ENCODE assay signal across 8 cellular contexts in genomic region chr5:181207214-181207959, GRCh38. TPM values are rescaled to one million over a fixed set of nuclear protein-coding genes. Genes with fewer than 3 reads are reported as not detected.
DNase-seq lines count a peak whose midpoint lies in the region; ATAC-seq and TF ChIP-seq lines count a peak whose summit lies in the region.

No MANE protein-coding gene starts in this region.

- H3K27ac ChIP-seq in HUES48 (ENCODE audit: low read depth, low read length), result peak overlapping the region; percentile 35
- H3K27ac ChIP-seq in esophagus squamous epithelium, result peak overlapping the region; percentile 50 to 91 (median 90)
- peak overlapping the region; percentile 12 for H3K27ac ChIP-seq in neural cell (ENCODE audit: low read length)
- H3K27ac ChIP-seq in thoracic aorta, result peak overlapping the region; percentile 89

- H3K4me3 ChIP-seq in HUES48 (ENCODE audit: low read depth, low read length) (peak overlapping the region; percentile 97), esophagus squamous epithelium (peak overlapping the region; percentile 53 to 87 (median 84)), neural cell (ENCODE audit: low read length) (peak overlapping the region; percentile 77), thoracic aorta (peak overlapping the region; percentile 89)

- H3F3A ChIP-seq in neural cell (ENCODE audit: insufficient read depth, low read length, poor library complexity, severe bottlenecking), result peaks cover 6% of the 10 kb centered on the region

- H3K4me2 ChIP-seq in neural cell (ENCODE audit: low read length), result no peak overlapping the region

- no peaks in the 10 kb centered on the region for H4K20me1 ChIP-seq in neural cell (ENCODE audit: insufficient read depth)

- H3K27me3 ChIP-seq in HUES48 (ENCODE audit: control insufficient read depth, insufficient read depth, low read length), result peaks cover 40% of the 10 kb centered on the region
- H3K27me3 ChIP-seq in esophagus squamous epithelium, result no peaks in the 10 kb centered on the region
- peaks cover 37% of the 10 kb centered on the region for H3K27me3 ChIP-seq in neural cell (ENCODE audit: insufficient read depth, low read depth, low read length)
- no peaks in the 10 kb centered on the region for H3K27me3 ChIP-seq in thoracic aorta (replicated peaks; ENCODE audit: insufficient read depth)

- TF ChIP-seq RAD21 in neural cell (conservative IDR thresholded peaks at IDR 0.05), result no peak

- TF ChIP-seq CTCF in esophagus squamous epithelium (IDR thresholded peaks at IDR 0.05) (no peak), neural cell (IDR thresholded peaks at IDR 0.05; ENCODE audit: poor library complexity, severe bottlenecking) (no peak), thoracic aorta (IDR thresholded peaks at IDR 0.05) (no peak)

- H3K9me2 ChIP-seq in neural cell (ENCODE audit: insufficient read depth, low read length), result no peaks in the 10 kb centered on the region

- H3K4me1 ChIP-seq in HUES48 (ENCODE audit: control insufficient read depth, insufficient read depth, low read length), result no peaks in the 10 kb centered on the region
- H3K4me1 ChIP-seq in esophagus squamous epithelium, result peaks cover 13 to 60% (median 32%) of the 10 kb centered on the region in 3 donors
- H3K4me1 ChIP-seq in thoracic aorta (ENCODE audit: control insufficient read depth in 1 of 2, low read depth in 2 of 2), result peaks cover 18 to 27% of the 10 kb centered on the region in 2 donors

- TF ChIP-seq POLR2A in esophagus squamous epithelium (IDR thresholded peaks at IDR 0.05), result peak in 1 of 4 donors; percentile 9

- peak; percentile 70 to 71 for DNase-seq in activated CD8-positive, alpha-beta memory T cell treated with anti-CD3 and anti-CD28 coated beads for 4 hours (ENCODE audit: low read depth in 2 of 2)
- DNase-seq in esophagus squamous epithelium (lab: John Stamatoyannopoulos, UW), result no peak
- no peak for DNase-seq in thoracic aorta (ENCODE audit: low spot score)
- no peak for DNase-seq in effector CD8-positive, alpha-beta T cell (lab: John Stamatoyannopoulos, UW)
- no peak for DNase-seq in NCI-H446 (lab: John Stamatoyannopoulos, UW)

- H3K36me3 ChIP-seq in HUES48 (ENCODE audit: control insufficient read depth, insufficient read depth, low read length) (no peaks in the 10 kb centered on the region), esophagus squamous epithelium (no peaks in the 10 kb centered on the region), neural cell (ENCODE audit: insufficient read depth, low read length) (no peaks in the 10 kb centered on the region), thoracic aorta (no peaks in the 10 kb centered on the region)

- ATAC-seq in GM18517 (IDR thresholded peaks at IDR 0.05; ENCODE audit: unreplicated experiment), result peak; percentile 37
- ATAC-seq in thoracic aorta (ENCODE audit: insufficient number of reproducible peaks, low FRiP score, low read depth), result peak; percentile 40

- intact Hi-C loops in esophagus squamous epithelium (cut with DNase I), result no loop called here

- no peaks in the 10 kb centered on the region for H3K79me2 ChIP-seq in neural cell (replicated peaks; ENCODE audit: insufficient read depth, low read length)

- no peaks in the 10 kb centered on the region for H3K9me3 ChIP-seq in HUES48 (ENCODE audit: control insufficient read depth, insufficient read depth, low read length)
- H3K9me3 ChIP-seq in esophagus squamous epithelium, result no peaks in the 10 kb centered on the region
- H3K9me3 ChIP-seq in neural cell (ENCODE audit: low read length), result no peaks in the 10 kb centered on the region
- no peaks in the 10 kb centered on the region for H3K9me3 ChIP-seq in thoracic aorta

- WGBS in esophagus squamous epithelium, 2 donors, result 1 to 2% methylated on average over 33 to 36 of the region's 36 CpGs

- peak overlapping the region; percentile 43 for H3K9ac ChIP-seq in HUES48 (ENCODE audit: low read depth, low read length)
- H3K9ac ChIP-seq in neural cell (ENCODE audit: low read length), result peak overlapping the region; percentile 11

- no peak overlapping the region for H2AFZ ChIP-seq in neural cell (ENCODE audit: low read depth, low read length)

- no peak for TF ChIP-seq EP300 in neural cell (conservative IDR thresholded peaks at IDR 0.05; ENCODE audit: poor library complexity, severe bottlenecking)

TF ChIP-seq in neural cell, 6 proteins besides CTCF, POLR2A, EP300 and RAD21:
- TF ChIP-seq TAF1 (IDR thresholded peaks at IDR 0.05; ENCODE audit: low read depth), result no peak
- TF ChIP-seq MXI1 (conservative IDR thresholded peaks at IDR 0.05; ENCODE audit: poor library complexity, severe bottlenecking), result peak; percentile 6

RNA-seq across cellular contexts. Expression of gene TRIM7, which starts 2.4 kb away (rescaled TPM):
- total RNA-seq in esophagus squamous epithelium (10 to 100 TPM; 44.8 to 80.6 (median 54.5) TPM), thoracic aorta (10 to 100 TPM; 11.4 to 14.7 TPM)
- polyA plus RNA-seq in neural cell, result 1.4 and 2.1 TPM in 2 replicates
- polyA minus RNA-seq in neural cell, result 0.93 TPM in 1 of 2 replicates, not detected in the other

RNA-seq across cellular contexts. Expression of gene TRIM41, which starts 15.7 kb away (rescaled TPM):
- total RNA-seq in esophagus squamous epithelium (10 to 100 TPM; 12.0 to 22.1 (median 13.8) TPM), thoracic aorta (10 to 100 TPM; 12.2 to 12.4 TPM)
- polyA plus RNA-seq in neural cell, result 32.1 and 37.7 TPM in 2 replicates
- 25.5 and 33.1 TPM in 2 replicates for polyA minus RNA-seq in neural cell

RNA-seq across cellular contexts. Expression of gene RACK1, which starts 36.3 kb away (rescaled TPM):
- 1,000 to 10,000 TPM; 1,705 to 2,735 (median 2,064) TPM for total RNA-seq in esophagus squamous epithelium
- 2,178 and 2,281 TPM in 2 replicates for polyA plus RNA-seq in neural cell
- polyA minus RNA-seq in neural cell, result 1,575 and 1,611 TPM in 2 replicates
- total RNA-seq in thoracic aorta, result 1,000 to 10,000 TPM; 1,534 to 1,629 TPM

RNA-seq across cellular contexts. Expression of gene TRIM52, which starts 53.6 kb away (rescaled TPM):
- total RNA-seq in esophagus squamous epithelium, result 10 to 100 TPM in 1 of 4 donors, 1 to 10 TPM in 3; 2.0 to 11.1 (median 3.3) TPM
- polyA plus RNA-seq in neural cell, result 42.0 and 47.7 TPM in 2 replicates
- 20.0 and 21.6 TPM in 2 replicates for polyA minus RNA-seq in neural cell
- 10 to 100 TPM; 13.1 to 15.9 TPM for total RNA-seq in thoracic aorta

Comparison
In these comparisons a context has a peak if more than half of its experiments do, and no peak if none do; other contexts are left out.
1. H3K27ac ChIP-seq: peak in every context shown above with its lines; median percentile 90 in esophagus squamous epithelium; 89 in thoracic aorta; 35 in HUES48; 12 in neural cell.
2. DNase-seq: peak in activated CD8-positive, alpha-beta memory T cell treated with anti-CD3 and anti-CD28 coated beads for 4 hours (2 of 2); none in esophagus squamous epithelium (single experiment), thoracic aorta (single experiment), effector CD8-positive, alpha-beta T cell (single experiment) and NCI-H446 (0 of 2).
3. Peak in every context shown above with its lines, with median percentiles within 50 percentile points of each other: H3K4me3 ChIP-seq.